Comparison of ENCODE assay signal across 27 cellular contexts in the genomic region with DNA sequence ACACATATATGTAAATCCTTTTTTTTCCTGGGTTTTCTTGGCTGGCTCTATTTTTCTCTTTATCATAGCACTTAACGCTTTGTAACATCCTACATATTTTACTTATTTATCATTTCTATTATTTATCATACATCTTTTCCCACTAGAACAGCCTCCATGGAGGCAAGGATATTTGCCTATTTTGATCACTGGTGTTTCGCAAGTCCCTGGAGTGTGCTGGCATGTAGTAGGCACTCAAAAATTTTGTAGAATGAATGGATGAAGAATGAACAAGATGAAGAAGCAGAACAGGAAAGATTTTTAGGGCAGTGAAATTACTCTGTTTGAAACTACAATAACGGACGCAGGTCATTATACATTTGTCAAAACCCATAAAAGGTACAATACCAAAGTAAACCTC.
"Had no signal": no experiment of that assay in that cellular context is flagged by ENCODE, and none has a peak within 500 bp of the region (broad histone marks: within the 10 kb centered on the region; RNA-seq: fewer than 3 reads in every experiment).

No MANE protein-coding gene starts in this region.

- DNase-seq: dorsolateral prefrontal cortex; effector CD8-positive, alpha-beta T cell; endodermal cell; foreskin melanocyte; glutamatergic neuron; heart right ventricle; hippocampal formation; left cardiac atrium; left lung; mesendoderm; midbrain; naive thymus-derived CD4-positive, alpha-beta T cell; psoas muscle; right cardiac atrium; stimulated activated CD4-positive, alpha-beta T cell treated with anti-CD3 and anti-CD28 coated beads, Interleukin-12 subunit alpha, Interleukin-12 subunit beta, amount 100 ng/mL, for 4 hours; stimulated activated CD4-positive, alpha-beta T cell treated with anti-CD3 and anti-CD28 coated beads, Interleukin-1b, Interleukin-23, amount 100 ng/mL, for 48 hours; stimulated activated CD4-positive, alpha-beta T cell treated with anti-CD3 and anti-CD28 coated beads, Interleukin-4, amount 100 ng/mL, for 1 hour; stimulated activated CD8-positive, alpha-beta memory T cell treated with anti-CD3 and anti-CD28 coated beads, Interleukin-4, amount 100 ng/mL, for 48 hours; stimulated activated naive CD4-positive, alpha-beta T cell; stomach; thyroid gland had no signal

- ATAC-seq: esophagus mucosa, heart right ventricle, left cardiac atrium, left lung, psoas muscle, right cardiac atrium had no signal

- H3K27me3 ChIP-seq: dorsolateral prefrontal cortex, left lung, neural progenitor cell, stomach, thyroid gland had no signal

- H2AFZ ChIP-seq: neural progenitor cell had no signal

- H3K4me2 ChIP-seq: neural progenitor cell, smooth muscle cell had no signal

- H3K9ac ChIP-seq: neural progenitor cell had no signal

- H3K4me1 ChIP-seq: heart right ventricle, left lung, neural progenitor cell, psoas muscle, stomach, thyroid gland had no signal

- H3K27ac ChIP-seq: dorsolateral prefrontal cortex, epithelial cell of prostate, heart right ventricle, left lung, neural progenitor cell, psoas muscle, stomach, thyroid gland had no signal

- H3K36me3 ChIP-seq: heart right ventricle, left lung, neural progenitor cell, stomach, thyroid gland had no signal

- H3K9me3 ChIP-seq: left lung, psoas muscle, stomach, thyroid gland had no signal

- FAIRE-seq: colon, islet of Langerhans had no signal

- H3K4me3 ChIP-seq: dorsolateral prefrontal cortex, heart right ventricle, left lung, neural progenitor cell, psoas muscle, smooth muscle cell, stomach, thyroid gland had no signal
